11 cellular contexts compared by ENCODE assay signal in genomic region chr3:129888739-129889138, GRCh38.
DNase-seq lines count a peak whose midpoint lies in the region; TF ChIP-seq lines count a peak whose summit lies in the region.
"Had no signal": no experiment of that assay in that cellular context is flagged by ENCODE, and none has a peak within 500 bp of the region (broad histone marks: within the 10 kb centered on the region; RNA-seq: fewer than 3 reads in every experiment).

No MANE protein-coding gene starts in this region.

- POLR2A ChIA-PET in AG04449 (lab: Yijun Ruan, JAX), result no interaction called here

- DNase-seq in AG04449 (ENCODE audit: low read depth, low spot score) (peak; percentile 87), HK-2 (ENCODE audit: unreplicated experiment) (peak; percentile 47), amniotic epithelial cell (ENCODE audit: low read depth) (peak; percentile 98), hepatic stellate cell (ENCODE audit: low spot score) (peak; percentile 84), DMS53 (lab: John Stamatoyannopoulos, UW) (no peak), iPS-NIHi11 (ENCODE audit: low spot score) (no peak), NCI-H1417 treated with DMSO at 0.1 percent for 48 hours (lab: John Stamatoyannopoulos, UW) (no peak), NCI-H2081 (lab: John Stamatoyannopoulos, UW) (no peak)
- DNase-seq: NCI-H2107, pancreas had no signal

- H3K4me3 ChIP-seq in AG04449 (ENCODE audit: low read depth, low read length), result no peak overlapping the region
- H3K4me3 ChIP-seq: pancreas, SK-N-MC had no signal

- TF ChIP-seq CTCF in AG04449 (IDR thresholded peaks at IDR 0.05; ENCODE audit: insufficient read depth, low read length, missing control alignments), result no peak

- CTCF ChIA-PET in AG04449 (lab: Yijun Ruan, JAX), result interaction anchor here (1.2 to 1.4 kb wide), 3 partner anchors 30 to 239 kb away, joined by 3 to 5 read pairs (median 4); no protein-coding TSS in a partner anchor

Comparison
In these comparisons a context has a peak if more than half of its experiments do, and no peak if none do; other contexts are left out.
1. DNase-seq: peak in AG04449 (single experiment), HK-2 (single experiment), amniotic epithelial cell (single experiment) and hepatic stellate cell (single experiment); none in DMS53 (single experiment), iPS-NIHi11 (single experiment), NCI-H1417 treated with DMSO at 0.1 percent for 48 hours (single experiment) and NCI-H2081 (0 of 2).